Comparison of ENCODE assay signal across 8 cellular contexts in the genomic region with DNA sequence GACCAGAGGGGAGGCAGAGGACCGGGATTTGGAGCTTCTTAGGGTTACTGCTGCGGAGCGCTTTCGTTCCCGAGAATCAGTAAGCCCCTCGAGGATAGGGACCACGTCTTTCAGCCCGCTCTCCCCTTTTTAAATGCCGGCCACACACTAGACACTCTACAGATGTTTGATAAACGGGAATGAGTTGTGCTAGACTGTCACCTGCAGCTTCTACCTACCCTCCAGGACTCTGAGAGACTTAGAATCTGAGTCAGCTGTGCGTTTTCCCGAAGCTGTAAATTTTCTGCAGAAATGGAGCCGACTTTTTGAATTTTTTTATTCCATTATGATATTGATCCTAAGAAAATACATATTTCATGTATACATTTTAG. TPM values are rescaled to one million over a fixed set of nuclear protein-coding genes. Genes with fewer than 3 reads are reported as not detected.
DNase-seq lines count a peak whose midpoint lies in the region; ATAC-seq and TF ChIP-seq lines count a peak whose summit lies in the region.

No MANE protein-coding gene starts in this region.

- H3K9me3 ChIP-seq in ascending aorta, result no peaks in the 10 kb centered on the region
- H3K9me3 ChIP-seq in mesodermal cell (ENCODE audit: control insufficient read depth, low read length), result no peaks in the 10 kb centered on the region

- peaks cover 0 to 5% of the 10 kb centered on the region in 2 donors for H3K4me1 ChIP-seq in ascending aorta
- peaks cover 4% of the 10 kb centered on the region for H3K4me1 ChIP-seq in mesodermal cell (ENCODE audit: control insufficient read depth, insufficient read depth, low read length, poor library complexity, severe bottlenecking)

- no peak for DNase-seq in AG10803 (ENCODE audit: low read depth)
- DNase-seq in ascending aorta (ENCODE audit: low spot score in 2 of 2), result no peak
- no peak for DNase-seq in NOMO-1 (lab: John Stamatoyannopoulos, UW; ENCODE audit: unreplicated experiment in 2 of 2)
- DNase-seq in GF-D8 (lab: John Stamatoyannopoulos, UW), result no peak
- no peak for DNase-seq in SIG-M5 treated with dmso at 0.1 percent for 504 hours (lab: John Stamatoyannopoulos, UW; ENCODE audit: unreplicated experiment)

- no peaks in the 10 kb centered on the region for H3K27me3 ChIP-seq in ascending aorta

- peak overlapping the region; percentile 78 to 84 for H3K27ac ChIP-seq in ascending aorta
- H3K27ac ChIP-seq in mesodermal cell (ENCODE audit: low read depth, low read length, severe bottlenecking), result no peak overlapping the region

- ATAC-seq in GM19035 (IDR thresholded peaks at IDR 0.05; ENCODE audit: unreplicated experiment), result peak; percentile 26
- ATAC-seq in HG03196 (IDR thresholded peaks at IDR 0.05; ENCODE audit: unreplicated experiment), result peak; percentile 28

- peak overlapping the region; percentile 74 for H3K4me3 ChIP-seq in AG10803 (ENCODE audit: low read length)
- H3K4me3 ChIP-seq in ascending aorta, result peak overlapping the region; percentile 74 to 75
- H3K4me3 ChIP-seq in mesodermal cell (ENCODE audit: extremely low read depth, insufficient read depth, low read length, poor library complexity, severe bottlenecking), result peak overlapping the region; percentile 73

- intact Hi-C loops in ascending aorta (cut with DNase I), result loop anchor here (2.0 to 5.0 kb wide), 5 partner anchors 54 to 396 kb away; partner anchors contain the start of genes SNAPC3 and TTC39B

- no peaks in the 10 kb centered on the region for H3K36me3 ChIP-seq in ascending aorta
- no peaks in the 10 kb centered on the region for H3K36me3 ChIP-seq in mesodermal cell (ENCODE audit: control insufficient read depth, insufficient read depth, low read length)

- no peak for TF ChIP-seq CTCF in AG10803 (conservative IDR thresholded peaks at IDR 0.05; ENCODE audit: low read length)
- TF ChIP-seq CTCF in ascending aorta (IDR thresholded peaks at IDR 0.05), result no peak

- 0 to 1% methylated on average over 5 to 10 of the region's 13 CpGs for WGBS in mesodermal cell (ENCODE audit: insufficient coverage in 2 of 2), 2 experiments

RNA-seq across cellular contexts. Expression of gene CCDC171, which starts 0.7 kb away (rescaled TPM):
- 1.7 TPM for total RNA-seq in ascending aorta
- 2.0 TPM for polyA plus RNA-seq in mesodermal cell (2013, experiment 1 of 2)
- polyA plus RNA-seq in mesodermal cell (2013, experiment 2 of 2), result 1.8 TPM

RNA-seq across cellular contexts. Expression of gene PSIP1, which starts 42.7 kb away (rescaled TPM):
- total RNA-seq in ascending aorta, result 115 TPM
- polyA plus RNA-seq in mesodermal cell (2013, experiment 1 of 2), result 113 TPM
- 155 TPM for polyA plus RNA-seq in mesodermal cell (2013, experiment 2 of 2)
